ENCODE assay signal across 1 cellular context in genomic region chr9:70830618-70831017, GRCh38.
TF ChIP-seq lines count a peak whose summit lies in the region.

No MANE protein-coding gene starts in this region.

TF ChIP-seq in HEK293, 187 proteins besides CTCF, POLR2A, EP300 and RAD21 (continued from another document):
- TF ChIP-seq, protein P1, sequence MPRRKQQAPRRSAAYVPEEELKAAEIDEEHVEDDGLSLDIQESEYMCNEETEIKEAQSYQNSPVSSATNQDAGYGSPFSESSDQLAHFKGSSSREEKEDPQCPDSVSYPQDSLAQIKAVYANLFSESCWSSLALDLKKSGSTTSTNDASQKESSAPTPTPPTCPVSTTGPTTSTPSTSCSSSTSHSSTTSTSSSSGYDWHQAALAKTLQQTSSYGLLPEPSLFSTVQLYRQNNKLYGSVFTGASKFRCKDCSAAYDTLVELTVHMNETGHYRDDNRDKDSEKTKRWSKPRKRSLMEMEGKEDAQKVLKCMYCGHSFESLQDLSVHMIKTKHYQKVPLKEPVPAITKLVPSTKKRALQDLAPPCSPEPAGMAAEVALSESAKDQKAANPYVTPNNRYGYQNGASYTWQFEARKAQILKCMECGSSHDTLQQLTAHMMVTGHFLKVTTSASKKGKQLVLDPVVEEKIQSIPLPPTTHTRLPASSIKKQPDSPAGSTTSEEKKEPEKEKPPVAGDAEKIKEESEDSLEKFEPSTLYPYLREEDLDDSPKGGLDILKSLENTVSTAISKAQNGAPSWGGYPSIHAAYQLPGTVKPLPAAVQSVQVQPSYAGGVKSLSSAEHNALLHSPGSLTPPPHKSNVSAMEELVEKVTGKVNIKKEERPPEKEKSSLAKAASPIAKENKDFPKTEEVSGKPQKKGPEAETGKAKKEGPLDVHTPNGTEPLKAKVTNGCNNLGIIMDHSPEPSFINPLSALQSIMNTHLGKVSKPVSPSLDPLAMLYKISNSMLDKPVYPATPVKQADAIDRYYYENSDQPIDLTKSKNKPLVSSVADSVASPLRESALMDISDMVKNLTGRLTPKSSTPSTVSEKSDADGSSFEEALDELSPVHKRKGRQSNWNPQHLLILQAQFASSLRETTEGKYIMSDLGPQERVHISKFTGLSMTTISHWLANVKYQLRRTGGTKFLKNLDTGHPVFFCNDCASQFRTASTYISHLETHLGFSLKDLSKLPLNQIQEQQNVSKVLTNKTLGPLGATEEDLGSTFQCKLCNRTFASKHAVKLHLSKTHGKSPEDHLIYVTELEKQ (tag by site-specific recombination; IDR thresholded peaks at IDR 0.05; ENCODE audit: borderline replicate concordance): no peak
- TF ChIP-seq ZBTB44 (tag by site-specific recombination; IDR thresholded peaks at IDR 0.05) (peak; percentile 89), ZNF416 (tag by site-specific recombination; IDR thresholded peaks at IDR 0.05) (no peak), ZNF184 (tag by site-specific recombination; IDR thresholded peaks at IDR 0.05) (0 out of 2 replicates have a peak, but pooled peaks have one; percentile 38), ZNF37A (tag by site-specific recombination; IDR thresholded peaks at IDR 0.05) (peak; percentile 70; the same call in 1 of the 2 replicates), ZNF776 (tag by site-specific recombination; IDR thresholded peaks at IDR 0.05; ENCODE audit: borderline replicate concordance) (peak; percentile 34; the same call in 1 of the 2 replicates), HOXA7 (CRISPR knock-in tag; IDR thresholded peaks at IDR 0.05; ENCODE audit: borderline replicate concordance) (no peak), ZNF214 (tag by site-specific recombination; IDR thresholded peaks at IDR 0.05; ENCODE audit: borderline replicate concordance) (peak; percentile 47; the same call in 1 of the 2 replicates), ZNF266 (tag by site-specific recombination; IDR thresholded peaks at IDR 0.05; ENCODE audit: low read depth) (no peak), ZFP37 (tag by site-specific recombination; IDR thresholded peaks at IDR 0.05) (no peak), MZF1 (tag by site-specific recombination; IDR thresholded peaks at IDR 0.05; ENCODE audit: borderline replicate concordance) (0 out of 2 replicates have a peak, but pooled peaks have one; percentile 35), ZNF777 (tag by site-specific recombination; IDR thresholded peaks at IDR 0.05; ENCODE audit: borderline replicate concordance) (no peak), ZNF513 (tag by site-specific recombination; IDR thresholded peaks at IDR 0.05) (peak; percentile 45; the same call in 1 of the 2 replicates), ZBTB6 (tag by site-specific recombination; IDR thresholded peaks at IDR 0.05) (peak; percentile 11; the same call in 1 of the 2 replicates), ZNF660 (tag by site-specific recombination; IDR thresholded peaks at IDR 0.05) (peak; percentile 73; the same call in 1 of the 2 replicates), ZNF350 (tag by site-specific recombination; IDR thresholded peaks at IDR 0.05) (peak; percentile 83), ZNF561 (tag by site-specific recombination; IDR thresholded peaks at IDR 0.05; ENCODE audit: borderline replicate concordance) (0 out of 2 replicates have a peak, but pooled peaks have one; percentile 62), GLIS1 (tag by site-specific recombination; IDR thresholded peaks at IDR 0.05) (no peak), WT1 (tag by site-specific recombination; IDR thresholded peaks at IDR 0.05) (no peak), KLF10 (tag by site-specific recombination; IDR thresholded peaks at IDR 0.05) (peak; percentile 60; the same call in 1 of the 2 replicates), ZNF664 (tag by site-specific recombination; IDR thresholded peaks at IDR 0.05) (peak; percentile 96), ZNF302 (tag by site-specific recombination; IDR thresholded peaks at IDR 0.05; ENCODE audit: low read depth) (no peak), ZNF202 (tag by site-specific recombination; IDR thresholded peaks at IDR 0.05; ENCODE audit: borderline replicate concordance) (no peak), PRDM6 (tag by site-specific recombination; IDR thresholded peaks at IDR 0.05) (peak; percentile 45), ZNF510 (tag by site-specific recombination; IDR thresholded peaks at IDR 0.05; ENCODE audit: insufficient replicate concordance) (peak; percentile 46), ZNF133 (tag by site-specific recombination; IDR thresholded peaks at IDR 0.05) (no peak), KLF8 (tag by site-specific recombination; IDR thresholded peaks at IDR 0.05) (0 out of 2 replicates have a peak, but pooled peaks have one; percentile 17)
